8 cellular contexts compared by ENCODE assay signal in the genomic region with DNA sequence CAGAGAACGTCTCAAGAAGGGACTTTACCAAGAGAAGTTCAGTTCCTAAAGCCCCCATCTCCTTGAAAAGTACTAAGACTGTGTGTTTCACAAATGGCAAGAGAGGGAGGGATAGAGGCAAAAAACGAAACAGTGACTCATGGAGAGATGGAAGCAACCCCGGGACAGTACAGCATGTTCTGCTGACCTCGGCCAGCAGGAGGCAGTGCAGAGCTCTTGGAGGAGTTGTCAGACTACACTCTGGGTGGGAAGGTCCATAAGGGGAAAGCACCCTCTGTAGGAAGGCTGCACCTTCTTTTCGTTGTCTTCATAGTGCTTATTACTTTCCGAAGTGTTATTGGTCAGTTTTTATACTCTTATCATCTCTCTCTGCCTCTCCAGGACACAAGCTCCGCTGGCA.
DNase-seq lines count a peak whose midpoint lies in the region; ATAC-seq and TF ChIP-seq lines count a peak whose summit lies in the region.

No MANE protein-coding gene starts in this region.

- no peak overlapping the region for H3K4me2 ChIP-seq in SK-N-SH
- no peak overlapping the region for H3K4me2 ChIP-seq in hepatocyte

- no peak overlapping the region for H3K9ac ChIP-seq in SK-N-SH

- no peaks in the 10 kb centered on the region for H3K36me3 Mint-ChIP-seq in activated naive CD4-positive, alpha-beta T cell treated with anti-CD3 and anti-CD28 coated beads for 36 hours (ENCODE audit: low read depth)

- CTCF ChIA-PET in SK-N-SH (lab: Yijun Ruan, JAX): interaction anchor here (0.7 to 5.4 kb wide), 28 partner anchors 9 to 796 kb away, joined by 3 to 92 read pairs (median 4); partner anchors contain the start of gene FUT8
- CTCF ChIA-PET in activated naive CD4-positive, alpha-beta T cell treated with anti-CD3 and anti-CD28 coated beads for 36 hours (lab: Charles Lee): interaction anchor here (0.6 to 4.6 kb wide), 35 partner anchors 9 to 798 kb away, joined by 3 to 46 read pairs (median 4); no protein-coding TSS in a partner anchor

- no peaks in the 10 kb centered on the region for H3K9me2 ChIP-seq in SK-N-SH
- no peaks in the 10 kb centered on the region for H3K9me2 ChIP-seq in hepatocyte (replicated peaks; ENCODE audit: insufficient read depth)

- 25% methylated on average over 7 of the region's 7 CpGs for WGBS in SK-N-SH (ENCODE audit: low lambda C conversion rate)
- WGBS in hepatocyte (ENCODE audit: low lambda C conversion rate, missing lambda C conversion rate): 65% methylated on average over 7 of the region's 7 CpGs

- H2AFZ ChIP-seq in SK-N-SH (ENCODE audit: low read depth) (no peak overlapping the region), hepatocyte (no peak overlapping the region)

- TF ChIP-seq CTCF in GM12801 (IDR thresholded peaks at IDR 0.05; ENCODE audit: extremely low read depth, insufficient read length) (peak; percentile 54), SK-N-SH (IDR thresholded peaks at IDR 0.05) (peak; percentile 59), hepatocyte (IDR thresholded peaks at IDR 0.05; ENCODE audit: poor library complexity) (peak; percentile 52)

- H3K79me2 ChIP-seq in SK-N-SH (ENCODE audit: insufficient read depth): no peaks in the 10 kb centered on the region
- H3K79me2 ChIP-seq in hepatocyte: no peaks in the 10 kb centered on the region

- peaks cover 13% of the 10 kb centered on the region for H3K4me1 Mint-ChIP-seq in activated naive CD4-positive, alpha-beta T cell treated with anti-CD3 and anti-CD28 coated beads for 36 hours (ENCODE audit: low read depth)

- H3K27ac Mint-ChIP-seq in activated naive CD4-positive, alpha-beta T cell treated with anti-CD3 and anti-CD28 coated beads for 36 hours: no peak overlapping the region

- DNase-seq in SK-N-SH: peak; percentile 45
- DNase-seq in activated naive CD4-positive, alpha-beta T cell treated with anti-CD3 and anti-CD28 coated beads for 36 hours: peak; percentile 90
- peak; percentile 58 for DNase-seq in hepatocyte (ENCODE audit: low spot score)
- peak; percentile 80 to 93 for DNase-seq in stimulated activated CD4-positive, alpha-beta T cell treated with anti-CD3 and anti-CD28 coated beads, Interleukin-4, amount 100 ng/mL, for 48 hours (ENCODE audit: low read depth in 2 of 2)
- DNase-seq in dedifferentiated amniotic fluid mesenchymal stem cell (ENCODE audit: extremely low spot score): no peak
- no peak for DNase-seq in OCI-M2 (lab: John Stamatoyannopoulos, UW; ENCODE audit: unreplicated experiment)

- H3K27ac ChIP-seq in SK-N-SH (ENCODE audit: low read depth in 2 of 2, low read length in 1 of 2) (no peak overlapping the region), hepatocyte (no peak overlapping the region)

- H3K9me3 Mint-ChIP-seq in activated naive CD4-positive, alpha-beta T cell treated with anti-CD3 and anti-CD28 coated beads for 36 hours: no peaks in the 10 kb centered on the region

- H3K4me1 ChIP-seq in SK-N-SH (ENCODE audit: control insufficient read depth in 1 of 2, insufficient read depth in 2 of 2, low read depth in 1 of 2, low read length in 1 of 2) (no peaks in the 10 kb centered on the region), hepatocyte (ENCODE audit: insufficient read depth) (no peaks in the 10 kb centered on the region)

- ATAC-seq in HG03025 (IDR thresholded peaks at IDR 0.05; ENCODE audit: low FRiP score, unreplicated experiment): peak; percentile 51

- H3K36me3 ChIP-seq in SK-N-SH (replicated peaks in 1 of 2; ENCODE audit: control insufficient read depth in 1 of 2, insufficient read depth in 2 of 2, low read length in 1 of 2): no peaks in the 10 kb centered on the region
- H3K36me3 ChIP-seq in hepatocyte (replicated peaks; ENCODE audit: insufficient read depth, low read depth): no peaks in the 10 kb centered on the region

- H4K20me1 ChIP-seq in SK-N-SH (ENCODE audit: insufficient read depth): no peaks in the 10 kb centered on the region
- H4K20me1 ChIP-seq in hepatocyte (ENCODE audit: insufficient read depth, poor library complexity, severe bottlenecking): no peaks in the 10 kb centered on the region

- H3K27me3 Mint-ChIP-seq in activated naive CD4-positive, alpha-beta T cell treated with anti-CD3 and anti-CD28 coated beads for 36 hours (ENCODE audit: low read depth): no peaks in the 10 kb centered on the region

- H3K4me3 Mint-ChIP-seq in activated naive CD4-positive, alpha-beta T cell treated with anti-CD3 and anti-CD28 coated beads for 36 hours: no peak overlapping the region

- H3F3A ChIP-seq in SK-N-SH (replicated peaks; ENCODE audit: insufficient read depth): no peaks in the 10 kb centered on the region

- H3K27me3 ChIP-seq in SK-N-SH (ENCODE audit: insufficient read depth) (no peaks in the 10 kb centered on the region), hepatocyte (no peaks in the 10 kb centered on the region)

- H3K4me3 ChIP-seq in SK-N-SH (ENCODE audit: low read depth in 2 of 2, low read length in 1 of 2) (peak overlapping the region in 1 of 2 experiments; percentile 31; a peak in 1 of 4 replicates), hepatocyte (no peak overlapping the region)

- H3K9me3 ChIP-seq in SK-N-SH (no peaks in the 10 kb centered on the region), hepatocyte (ENCODE audit: low read depth) (no peaks in the 10 kb centered on the region)

- TF ChIP-seq RAD21 in SK-N-SH (IDR thresholded peaks at IDR 0.05; ENCODE audit: low read length): peak; percentile 39; the same call in 1 of the 2 replicates

- POLR2A ChIA-PET in SK-N-SH (lab: Yijun Ruan, JAX): interaction anchor here (1.3 kb wide), 1 partner anchor 549 kb away, joined by 3 read pairs; no protein-coding TSS in a partner anchor

- intact Hi-C loops in activated naive CD4-positive, alpha-beta T cell treated with anti-CD3 and anti-CD28 coated beads for 36 hours (cut with micrococcal nuclease): loop anchor here (1.0 to 5.0 kb wide), 2 partner anchors 109 to 436 kb away; no protein-coding TSS in a partner anchor

- TF ChIP-seq EP300 in SK-N-SH (IDR thresholded peaks at IDR 0.05; ENCODE audit: borderline replicate concordance in 1 of 2, low read depth in 1 of 2, low read length in 1 of 2): no peak

TF ChIP-seq in SK-N-SH, 30 proteins besides CTCF, POLR2A, EP300 and RAD21:
- TF ChIP-seq IRF3 (IDR thresholded peaks at IDR 0.05; ENCODE audit: low read depth, low read length) (no peak), SMC3 (IDR thresholded peaks at IDR 0.05; ENCODE audit: low read depth, low read length) (peak; percentile 31), FOSL2 (IDR thresholded peaks at IDR 0.05; ENCODE audit: borderline replicate concordance, low read depth) (no peak), MEF2A (IDR thresholded peaks at IDR 0.05; ENCODE audit: borderline replicate concordance, low read depth) (no peak)
- TF ChIP-seq, protein P1, sequence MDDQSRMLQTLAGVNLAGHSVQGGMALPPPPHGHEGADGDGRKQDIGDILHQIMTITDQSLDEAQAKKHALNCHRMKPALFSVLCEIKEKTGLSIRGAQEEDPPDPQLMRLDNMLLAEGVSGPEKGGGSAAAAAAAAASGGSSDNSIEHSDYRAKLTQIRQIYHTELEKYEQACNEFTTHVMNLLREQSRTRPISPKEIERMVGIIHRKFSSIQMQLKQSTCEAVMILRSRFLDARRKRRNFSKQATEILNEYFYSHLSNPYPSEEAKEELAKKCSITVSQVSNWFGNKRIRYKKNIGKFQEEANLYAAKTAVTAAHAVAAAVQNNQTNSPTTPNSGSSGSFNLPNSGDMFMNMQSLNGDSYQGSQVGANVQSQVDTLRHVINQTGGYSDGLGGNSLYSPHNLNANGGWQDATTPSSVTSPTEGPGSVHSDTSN (IDR thresholded peaks at IDR 0.05): no peak

Comparison
In these comparisons a context has a peak if more than half of its experiments do, and no peak if none do; other contexts are left out.
1. DNase-seq: peak in SK-N-SH (single experiment), activated naive CD4-positive, alpha-beta T cell treated with anti-CD3 and anti-CD28 coated beads for 36 hours (single experiment), hepatocyte (single experiment) and stimulated activated CD4-positive, alpha-beta T cell treated with anti-CD3 and anti-CD28 coated beads, Interleukin-4, amount 100 ng/mL, for 48 hours (2 of 2); none in dedifferentiated amniotic fluid mesenchymal stem cell (single experiment) and OCI-M2 (single experiment).
2. Peak in every context shown above with its lines, with median percentiles within 50 percentile points of each other: CTCF ChIP-seq.